ENCODE assay signal across 8 cellular contexts in genomic region chr15:43589779-43590466, GRCh38. TPM values are rescaled to one million over a fixed set of nuclear protein-coding genes. Genes with fewer than 3 reads are reported as not detected.
DNase-seq lines count a peak whose midpoint lies in the region; ATAC-seq, FAIRE-seq and TF ChIP-seq lines count a peak whose summit lies in the region.
"Not testable (repeated sequence)": the region's sequence is repeated elsewhere in the genome, so short reads cannot be mapped to it uniquely, and the experiment has no call there.

TSS of gene PPIP5K1 (minus strand) at chr15:43590208. CDS start at chr15:43584504, 5,704 bp downstream.

- not testable (repeated sequence) for TF ChIP-seq CTCF in HepG2 (CRISPR knock-in tag; IDR thresholded peaks at IDR 0.05)

- peak; percentile 99 for FAIRE-seq in HepG2 (lab: Jason Lieb, UNC)

- not testable (repeated sequence) for H4K20me1 ChIP-seq in HepG2 (ENCODE audit: insufficient read depth, low read length)

- H3K27me3 ChIP-seq in CD8-positive, alpha-beta memory T cell (ENCODE audit: insufficient read depth, low read length, poor library complexity, severe bottlenecking); HepG2 (ENCODE audit: control insufficient read depth in 1 of 2, insufficient read depth in 2 of 2, low read length in 2 of 2): not testable (repeated sequence)

- intact Hi-C loops in activated CD4-positive, alpha-beta T cell treated with anti-CD3 and anti-CD28 coated beads for 36 hours (cut with DNase I, micrococcal nuclease); HepG2 (cut with micrococcal nuclease; ENCODE audit: unreplicated experiment): not testable (repeated sequence)

- not testable (repeated sequence) for TF ChIP-seq RAD21 in HepG2 (CRISPR knock-in tag; IDR thresholded peaks at IDR 0.05)

- H3K79me2 ChIP-seq in HepG2 (ENCODE audit: insufficient read depth, low read length), result not testable (repeated sequence)

- not testable (repeated sequence) for TF ChIP-seq EP300 in HepG2 (IDR thresholded peaks at IDR 0.05; ENCODE audit: low read depth in 2 of 2, low read length in 2 of 2); HepG2 (CRISPR knock-in tag; IDR thresholded peaks at IDR 0.05; ENCODE audit: borderline replicate concordance)

- not testable (repeated sequence) for BruUV-seq in HepG2 (replicated peaks; lab: Mats Ljungman, UMichigan)

- H3K9ac ChIP-seq in HepG2 (ENCODE audit: insufficient read depth, low read depth, low read length), result not testable (repeated sequence)

- not testable (repeated sequence) for H3K4me1 Mint-ChIP-seq in CD8-positive, alpha-beta memory T cell; activated CD4-positive, alpha-beta T cell treated with anti-CD3 and anti-CD28 coated beads for 36 hours; effector memory CD8-positive, alpha-beta T cell (ENCODE audit: low read depth in 2 of 2); stimulated activated effector memory CD8-positive, alpha-beta T cell treated with anti-CD3 and anti-CD28 coated beads, Interleukin-12 subunit alpha, Interleukin-12 subunit beta, amount 100 ng/mL, for 72 hours

- TF ChIP-seq POLR2A in HepG2 (IDR thresholded peaks at IDR 0.05; ENCODE audit: insufficient read depth in 1 of 2, low read depth in 2 of 2, low read length in 2 of 2), result not testable (repeated sequence)

- H3K9me3 ChIP-seq in CD8-positive, alpha-beta memory T cell (ENCODE audit: low read length); HepG2 (ENCODE audit: low read length): not testable (repeated sequence)

- in situ Hi-C loops in HepG2 (cut with HindIII; ENCODE audit: extremely low pct_ligation_motif_present, low pct_unique_long_range_greater_than_20kb), result not testable (repeated sequence)

- DNase-seq in CD8-positive, alpha-beta memory T cell; activated CD4-positive, alpha-beta T cell treated with anti-CD3 and anti-CD28 coated beads for 36 hours; effector memory CD8-positive, alpha-beta T cell; HepG2 (ENCODE audit: low spot score); stimulated activated effector memory CD8-positive, alpha-beta T cell treated with anti-CD3 and anti-CD28 coated beads, Interleukin-12 subunit alpha, Interleukin-12 subunit beta, amount 100 ng/mL, for 72 hours (ENCODE audit: low spot score in 2 of 2): not testable (repeated sequence)

- H3K27ac Mint-ChIP-seq in CD8-positive, alpha-beta memory T cell; activated CD4-positive, alpha-beta T cell treated with anti-CD3 and anti-CD28 coated beads for 36 hours; effector memory CD8-positive, alpha-beta T cell; stimulated activated effector memory CD8-positive, alpha-beta T cell treated with anti-CD3 and anti-CD28 coated beads, Interleukin-12 subunit alpha, Interleukin-12 subunit beta, amount 100 ng/mL, for 72 hours: not testable (repeated sequence)

- ATAC-seq in GM19395 (IDR thresholded peaks at IDR 0.05; ENCODE audit: unreplicated experiment) (peak; percentile 95), HG02759 (IDR thresholded peaks at IDR 0.05; ENCODE audit: unreplicated experiment) (peak; percentile 97), HG03469 (IDR thresholded peaks at IDR 0.05; ENCODE audit: unreplicated experiment) (peak; percentile 79), HepG2 (peak; percentile 93)
- ATAC-seq in activated CD4-positive, alpha-beta T cell treated with anti-CD3 and anti-CD28 coated beads for 36 hours, result peak; percentile 96
- ATAC-seq in effector memory CD8-positive, alpha-beta T cell (replicated peaks), result peak; percentile 98
- peak; percentile 98 for ATAC-seq in stimulated activated effector memory CD8-positive, alpha-beta T cell treated with anti-CD3 and anti-CD28 coated beads, Interleukin-12 subunit alpha, Interleukin-12 subunit beta, amount 100 ng/mL, for 72 hours

- not testable (repeated sequence) for H3K27me3 Mint-ChIP-seq in CD8-positive, alpha-beta memory T cell; activated CD4-positive, alpha-beta T cell treated with anti-CD3 and anti-CD28 coated beads for 36 hours; effector memory CD8-positive, alpha-beta T cell

- H3K4me2 ChIP-seq in HepG2 (ENCODE audit: low read depth, low read length), result not testable (repeated sequence)

- not testable (repeated sequence) for H3K36me3 Mint-ChIP-seq in CD8-positive, alpha-beta memory T cell; activated CD4-positive, alpha-beta T cell treated with anti-CD3 and anti-CD28 coated beads for 36 hours (ENCODE audit: low read depth); effector memory CD8-positive, alpha-beta T cell (ENCODE audit: insufficient read depth); stimulated activated effector memory CD8-positive, alpha-beta T cell treated with anti-CD3 and anti-CD28 coated beads, Interleukin-12 subunit alpha, Interleukin-12 subunit beta, amount 100 ng/mL, for 72 hours

- not testable (repeated sequence) for H3K9me3 Mint-ChIP-seq in CD8-positive, alpha-beta memory T cell; activated CD4-positive, alpha-beta T cell treated with anti-CD3 and anti-CD28 coated beads for 36 hours (ENCODE audit: low read depth); effector memory CD8-positive, alpha-beta T cell; stimulated activated effector memory CD8-positive, alpha-beta T cell treated with anti-CD3 and anti-CD28 coated beads, Interleukin-12 subunit alpha, Interleukin-12 subunit beta, amount 100 ng/mL, for 72 hours

- POLR2A ChIA-PET in CD8-positive, alpha-beta memory T cell (lab: Charles Lee); activated CD4-positive, alpha-beta T cell treated with anti-CD3 and anti-CD28 coated beads for 36 hours (lab: Charles Lee); HepG2 (lab: Yijun Ruan, JAX): not testable (repeated sequence)

- not testable (repeated sequence) for H2AFZ ChIP-seq in HepG2 (ENCODE audit: low read length)

- H3K4me3 ChIP-seq in CD8-positive, alpha-beta memory T cell (ENCODE audit: low read length); HepG2 (replicated peaks in 1 of 3; ENCODE audit: insufficient read depth in 1 of 3, low read depth in 2 of 3, low read length in 3 of 3): not testable (repeated sequence)

- WGBS in HepG2 (ENCODE audit: low lambda C conversion rate), result no CpG with 5 or more reads among the region's 54 CpGs

- not testable (repeated sequence) for H3K36me3 ChIP-seq in CD8-positive, alpha-beta memory T cell (ENCODE audit: insufficient read depth, low read length); HepG2 (replicated peaks in 1 of 2; ENCODE audit: control insufficient read depth in 1 of 2, insufficient read depth in 2 of 2, low read length in 2 of 2)

- H3K27ac ChIP-seq in CD8-positive, alpha-beta memory T cell (ENCODE audit: low read depth, low read length); HepG2 (ENCODE audit: extremely low read length, insufficient read depth, low read length): not testable (repeated sequence)

- not testable (repeated sequence) for H3K4me1 ChIP-seq in CD8-positive, alpha-beta memory T cell (ENCODE audit: insufficient read depth, low read length); HepG2 (ENCODE audit: insufficient read depth, low read length)

- CTCF ChIA-PET in CD8-positive, alpha-beta memory T cell (lab: Charles Lee); activated CD4-positive, alpha-beta T cell treated with anti-CD3 and anti-CD28 coated beads for 36 hours (lab: Charles Lee); HepG2 (lab: Yijun Ruan, JAX; ENCODE audit: low intra/inter-chr PET ratio, low total read pairs): not testable (repeated sequence)

- not testable (repeated sequence) for H3K4me3 Mint-ChIP-seq in CD8-positive, alpha-beta memory T cell; activated CD4-positive, alpha-beta T cell treated with anti-CD3 and anti-CD28 coated beads for 36 hours; effector memory CD8-positive, alpha-beta T cell; stimulated activated effector memory CD8-positive, alpha-beta T cell treated with anti-CD3 and anti-CD28 coated beads, Interleukin-12 subunit alpha, Interleukin-12 subunit beta, amount 100 ng/mL, for 72 hours

RNA-seq across cellular contexts. Expression of gene PPIP5K1, which starts in this region (rescaled TPM):
- total RNA-seq in CD8-positive, alpha-beta memory T cell, result 10 to 100 TPM; 26.9 to 35.6 TPM
- 7.1 TPM for polyA plus RNA-seq in CD8-positive, alpha-beta memory T cell
- 10 to 100 TPM; 37.7 to 42.6 TPM for total RNA-seq in activated CD4-positive, alpha-beta T cell treated with anti-CD3 and anti-CD28 coated beads for 36 hours
- total RNA-seq in HepG2 (2016; rRNA removed; fragmentation: Illumina TruSeq; extraction: Trizol), result 8.2 and 9.9 TPM in 2 replicates
- total RNA-seq in HepG2 (2016; cell fraction: cytosol; rRNA removed; fragmentation: Illumina TruSeq; extraction: Trizol; ENCODE audit: low read depth), result 1.2 and 1.5 TPM in 2 replicates
- total RNA-seq in HepG2 (2016; cell fraction: insoluble cytoplasmic fraction; rRNA removed; fragmentation: Illumina TruSeq; extraction: Trizol), result 9.5 and 10.1 TPM in 2 replicates
- 3.5 and 3.6 TPM in 2 replicates for total RNA-seq in HepG2 (2016; cell fraction: membrane; rRNA removed; fragmentation: Illumina TruSeq; extraction: Trizol)
- 17.5 and 24.0 TPM in 2 replicates for total RNA-seq in HepG2 (2016; cell fraction: nucleus; rRNA removed; fragmentation: Illumina TruSeq; extraction: Trizol)
- polyA plus RNA-seq in HepG2 (2011; rRNA removed), result 10.9 and 12.3 TPM in 2 replicates
- 5.0 and 6.9 TPM in 2 replicates for polyA plus RNA-seq in HepG2 (2011; cell fraction: cytosol; rRNA removed)
- polyA plus RNA-seq in HepG2 (2011; cell fraction: nucleus; rRNA removed), result 46.7 and 58.1 TPM in 2 replicates
- polyA plus RNA-seq in HepG2 (2012), result 6.4 and 11.7 TPM in 2 replicates
- polyA plus RNA-seq in HepG2 (2016; cell fraction: cytosol; fragmentation: Illumina TruSeq; extraction: Trizol; ENCODE audit: low read depth), result 0.40 and 0.60 TPM in 2 replicates
- polyA plus RNA-seq in HepG2 (2016; cell fraction: insoluble cytoplasmic fraction; fragmentation: Illumina TruSeq; extraction: Trizol; ENCODE audit: low read depth), result 6.2 and 6.5 TPM in 2 replicates
- 0.90 and 0.92 TPM in 2 replicates for polyA plus RNA-seq in HepG2 (2016; cell fraction: membrane; fragmentation: Illumina TruSeq; extraction: Trizol; ENCODE audit: low read depth)
- polyA plus RNA-seq in HepG2 (2016; cell fraction: nucleus; fragmentation: Illumina TruSeq; extraction: Trizol; ENCODE audit: insufficient read depth, low read depth), result 34.5 and 34.7 TPM in 2 replicates
- 14.8 and 127 TPM in 2 replicates for polyA minus RNA-seq in HepG2 (2011; rRNA and poly(A)+ RNA removed; ENCODE audit: low replicate concordance)
- polyA minus RNA-seq in HepG2 (2011; cell fraction: cytosol; rRNA and poly(A)+ RNA removed), result 5.8 and 6.2 TPM in 2 replicates
- polyA minus RNA-seq in HepG2 (2011; cell fraction: nucleus; rRNA and poly(A)+ RNA removed), result 31.0 and 41.6 TPM in 2 replicates
